In genomic region chr4:188002346-188002745, GRCh38 we compare ENCODE assay signal across 17 cellular contexts. TPM values are rescaled to one million over a fixed set of nuclear protein-coding genes. Genes with fewer than 3 reads are reported as not detected.
"Had no signal": no experiment of that assay in that cellular context is flagged by ENCODE, and none has a peak within 500 bp of the region (broad histone marks: within the 10 kb centered on the region; RNA-seq: fewer than 3 reads in every experiment).

No MANE protein-coding gene starts in this region.

- H3K4me1 Mint-ChIP-seq: activated CD4-positive, alpha-beta T cell treated with anti-CD3 and anti-CD28 coated beads for 36 hours; activated CD8-positive, alpha-beta memory T cell treated with anti-CD3 and anti-CD28 coated beads, Interleukin-2, amount 10 ng/mL, durations not matched to agents 7 days and 5 days; natural killer cell; stimulated activated memory B cell treated with anti-CD40 and anti-IgM and Interleukin-4, amounts not matched to agents 10 μg/mL and 1 μg/mL and 100 μg/mL, for 72 hours had no signal

- ATAC-seq: activated CD4-positive, alpha-beta T cell treated with anti-CD3 and anti-CD28 coated beads for 36 hours; activated CD8-positive, alpha-beta memory T cell treated with anti-CD3 and anti-CD28 coated beads, Interleukin-2, amount 10 ng/mL, durations not matched to agents 7 days and 5 days; natural killer cell; stimulated activated memory B cell treated with anti-CD40 and anti-IgM and Interleukin-4, amounts not matched to agents 10 μg/mL and 1 μg/mL and 100 μg/mL, for 72 hours had no signal

- H3K27ac Mint-ChIP-seq: activated CD4-positive, alpha-beta memory T cell treated with anti-CD3 and anti-CD28 coated beads for 36 hours; activated CD4-positive, alpha-beta T cell treated with anti-CD3 and anti-CD28 coated beads for 36 hours; activated CD8-positive, alpha-beta memory T cell treated with anti-CD3 and anti-CD28 coated beads, Interleukin-2, amount 10 ng/mL, durations not matched to agents 7 days and 5 days; activated naive CD4-positive, alpha-beta T cell treated with anti-CD3 and anti-CD28 coated beads for 36 hours; activated T-helper 2 cell treated with anti-CD3 and anti-CD28 coated beads, Interferon-gamma antibody, Interleukin-2, Interleukin-4, amounts not matched to agents 10 μg/mL and 5 μg/mL and 100 μg/mL, durations not matched to agents 14 hours and 24 hours and 36 hours; natural killer cell; stimulated activated memory B cell treated with anti-CD40 and anti-IgM and Interleukin-4, amounts not matched to agents 10 μg/mL and 1 μg/mL and 100 μg/mL, for 72 hours had no signal

- H3K4me3 ChIP-seq: ascending aorta, thyroid gland, vagina had no signal

- H3K9me3 Mint-ChIP-seq: stimulated activated memory B cell treated with anti-CD40 and anti-IgM and Interleukin-4, amounts not matched to agents 10 μg/mL and 1 μg/mL and 100 μg/mL, for 72 hours had no signal

- H3K4me1 ChIP-seq: ascending aorta, thyroid gland, vagina had no signal

- DNase-seq: activated CD4-positive, alpha-beta memory T cell treated with anti-CD3 and anti-CD28 coated beads for 36 hours; activated CD4-positive, alpha-beta T cell treated with anti-CD3 and anti-CD28 coated beads for 36 hours; activated CD8-positive, alpha-beta memory T cell treated with anti-CD3 and anti-CD28 coated beads, Interleukin-2, amount 10 ng/mL, durations not matched to agents 7 days and 5 days; activated naive CD4-positive, alpha-beta T cell treated with anti-CD3 and anti-CD28 coated beads for 36 hours; activated T-cell treated with anti-CD3 and anti-CD28 coated beads, Interleukin-2, amount 50 U/mL, for 1 hour; dermis blood vessel endothelial cell; hypothalamus; mesendoderm; natural killer cell; thyroid gland had no signal

- H3K36me3 ChIP-seq: ascending aorta, neutrophil, thyroid gland, vagina had no signal

- H3K9me3 ChIP-seq: ascending aorta, neutrophil, thyroid gland, vagina had no signal

- H3K27me3 Mint-ChIP-seq: activated CD8-positive, alpha-beta memory T cell treated with anti-CD3 and anti-CD28 coated beads, Interleukin-2, amount 10 ng/mL, durations not matched to agents 7 days and 5 days; stimulated activated memory B cell treated with anti-CD40 and anti-IgM and Interleukin-4, amounts not matched to agents 10 μg/mL and 1 μg/mL and 100 μg/mL, for 72 hours had no signal

- H3K27ac ChIP-seq: ascending aorta, neutrophil, thyroid gland, vagina, VCaP had no signal

- H3K36me3 Mint-ChIP-seq: stimulated activated memory B cell treated with anti-CD40 and anti-IgM and Interleukin-4, amounts not matched to agents 10 μg/mL and 1 μg/mL and 100 μg/mL, for 72 hours had no signal

- H3K4me3 Mint-ChIP-seq: activated CD4-positive, alpha-beta memory T cell treated with anti-CD3 and anti-CD28 coated beads for 36 hours; activated CD4-positive, alpha-beta T cell treated with anti-CD3 and anti-CD28 coated beads for 36 hours; activated CD8-positive, alpha-beta memory T cell treated with anti-CD3 and anti-CD28 coated beads, Interleukin-2, amount 10 ng/mL, durations not matched to agents 7 days and 5 days; activated naive CD4-positive, alpha-beta T cell treated with anti-CD3 and anti-CD28 coated beads for 36 hours; natural killer cell; stimulated activated memory B cell treated with anti-CD40 and anti-IgM and Interleukin-4, amounts not matched to agents 10 μg/mL and 1 μg/mL and 100 μg/mL, for 72 hours had no signal

- H3K27me3 ChIP-seq: ascending aorta, neutrophil, thyroid gland, vagina had no signal

RNA-seq across cellular contexts. Expression of gene ZFP42, which starts 6.8 kb away (rescaled TPM):
- total RNA-seq: activated CD4-positive, alpha-beta memory T cell treated with anti-CD3 and anti-CD28 coated beads for 36 hours; activated CD4-positive, alpha-beta T cell treated with anti-CD3 and anti-CD28 coated beads for 36 hours; activated CD8-positive, alpha-beta memory T cell treated with anti-CD3 and anti-CD28 coated beads, Interleukin-2, amount 10 ng/mL, durations not matched to agents 7 days and 5 days; activated naive CD4-positive, alpha-beta T cell treated with anti-CD3 and anti-CD28 coated beads for 36 hours; activated T-helper 2 cell treated with anti-CD3 and anti-CD28 coated beads, Interferon-gamma antibody, Interleukin-2, Interleukin-4, amounts not matched to agents 10 μg/mL and 5 μg/mL and 100 μg/mL, durations not matched to agents 14 hours and 24 hours and 36 hours; ascending aorta; liver; natural killer cell; thyroid gland; vagina had no signal
